ENCODE assay signal across 8 cellular contexts in genomic region chr14:25049559-25050493, GRCh38. TPM values are rescaled to one million over a fixed set of nuclear protein-coding genes. Genes with fewer than 3 reads are reported as not detected.
A peak's percentile ranks its signal among the peaks of the same experiment; 100 is the strongest.
DNase-seq lines count a peak whose midpoint lies in the region; ATAC-seq, FAIRE-seq and TF ChIP-seq lines count a peak whose summit lies in the region.

TSS of gene STXBP6 (minus strand) at chr14:25050147. CDS start at chr14:24974818, 75,329 bp downstream.

- no peak for FAIRE-seq in GM12891 (lab: Jason Lieb, UNC)

- H2AFZ ChIP-seq in IMR-90 (replicated peaks; ENCODE audit: low read length, poor library complexity) = peak within 1 kb of the TSS; percentile 87
- H2AFZ ChIP-seq in mesenchymal stem cell (ENCODE audit: low read depth, low read length) = peak within 1 kb of the TSS; percentile 72

- H3K4me1 ChIP-seq in IMR-90 (ENCODE audit: control insufficient read depth, insufficient read depth, low read length) = peaks cover 3% of the 10 kb centered on the region; the same call in 1 of the 2 replicates
- peaks cover 13% of the 10 kb centered on the region for H3K4me1 ChIP-seq in mesenchymal stem cell (ENCODE audit: control insufficient read depth, insufficient read depth, low read depth, low read length)
- peaks cover 27% of the 10 kb centered on the region for H3K4me1 ChIP-seq in suprapubic skin

- in situ Hi-C loops in IMR-90 (cut with MboI; ENCODE audit: low sequenced_read_pairs) = loop anchor here (5.0 kb wide), 1 partner anchor 72 kb away; no protein-coding TSS in a partner anchor

- H3K9ac ChIP-seq in IMR-90 (ENCODE audit: low read depth, low read length) (peak within 1 kb of the TSS; percentile 27; the same call in 1 of the 2 replicates), mesenchymal stem cell (ENCODE audit: low read length) (peak within 1 kb of the TSS; percentile 85)

- H3K18ac ChIP-seq in IMR-90 (ENCODE audit: low read depth, low read length) (no peak within 1 kb of the TSS), mesenchymal stem cell (ENCODE audit: low read depth in 1 of 2, low read length in 2 of 2) (peak within 1 kb of the TSS; percentile 75 to 78)

- H2BK20ac ChIP-seq in IMR-90 (ENCODE audit: low read depth, low read length) = no peak within 1 kb of the TSS

- CTCF ChIA-PET in AG04449 (lab: Yijun Ruan, JAX) (no interaction called here), IMR-90 (lab: Yijun Ruan, JAX) (no interaction called here)

- H3K79me1 ChIP-seq in IMR-90 (ENCODE audit: low read depth in 1 of 2, low read length in 2 of 2) = no peaks in the 10 kb centered on the region
- no peaks in the 10 kb centered on the region for H3K79me1 ChIP-seq in mesenchymal stem cell (replicated peaks; ENCODE audit: low read length, poor library complexity, severe bottlenecking)

- dilution Hi-C loops in IMR-90 (cut with HindIII; ENCODE audit: low sequenced_read_pairs, unreplicated experiment) = no loop called here

- peak within 1 kb of the TSS; percentile 23 to 98 for H2BK12ac ChIP-seq in mesenchymal stem cell (ENCODE audit: low read length in 2 of 2)

- H3K9me3 ChIP-seq in IMR-90 (ENCODE audit: control insufficient read depth, insufficient read depth, low read length) (no peaks in the 10 kb centered on the region), mesenchymal stem cell (ENCODE audit: control insufficient read depth, low read length) (no peaks in the 10 kb centered on the region), suprapubic skin (no peaks in the 10 kb centered on the region)

- H2BK15ac ChIP-seq in IMR-90 (ENCODE audit: low read depth, low read length) = no peak within 1 kb of the TSS
- H2BK15ac ChIP-seq in mesenchymal stem cell (ENCODE audit: low read depth, poor library complexity, severe bottlenecking) = peak within 1 kb of the TSS; percentile 80

- peaks cover 3% of the 10 kb centered on the region; the same call in 1 of the 2 replicates for H3K9me1 ChIP-seq in IMR-90 (ENCODE audit: insufficient read depth, low read length)

- H3K14ac ChIP-seq in IMR-90 (replicated peaks; ENCODE audit: low read depth, low read length) (0 out of 2 replicates have a peak within 1 kb of the TSS, but pooled peaks have one; percentile 0), mesenchymal stem cell (ENCODE audit: low read length in 2 of 2) (peak within 1 kb of the TSS in 1 of 2 experiments; percentile 80)

- H2AK5ac ChIP-seq in IMR-90 (ENCODE audit: low read depth, low read length) (no peak within 1 kb of the TSS), mesenchymal stem cell (ENCODE audit: low read length, severe bottlenecking) (no peak within 1 kb of the TSS)

- TF ChIP-seq POLR2A in GM12891 (IDR thresholded peaks at IDR 0.05; ENCODE audit: low read depth, low read length) (no peak), IMR-90 (IDR thresholded peaks at IDR 0.05; ENCODE audit: low read depth, low read length) (no peak), erythroblast (IDR thresholded peaks at IDR 0.05; ENCODE audit: low read length) (no peak), suprapubic skin (IDR thresholded peaks at IDR 0.05) (peak in 1 of 2 donors; percentile 27)

- H3K36me3 ChIP-seq in IMR-90 (ENCODE audit: control insufficient read depth, insufficient read depth, low read length) (no peaks in the 10 kb centered on the region), mesenchymal stem cell (ENCODE audit: control insufficient read depth in 1 of 2, insufficient read depth in 2 of 2, low read depth in 1 of 2, low read length in 2 of 2) (no peaks in the 10 kb centered on the region), suprapubic skin (no peaks in the 10 kb centered on the region)

- TF ChIP-seq EP300 in suprapubic skin (IDR thresholded peaks at IDR 0.05) = no peak

- H3K4me2 ChIP-seq in IMR-90 (ENCODE audit: low read depth, low read length) (peak within 1 kb of the TSS; percentile 87), mesenchymal stem cell (ENCODE audit: low read length, poor library complexity, severe bottlenecking) (peak within 1 kb of the TSS; percentile 95)

- H2BK5ac ChIP-seq in IMR-90 (ENCODE audit: low read depth, low read length, poor library complexity, severe bottlenecking) (no peak within 1 kb of the TSS), mesenchymal stem cell (ENCODE audit: low read depth, low read length, poor library complexity, severe bottlenecking) (no peak within 1 kb of the TSS)

- H3K4ac ChIP-seq in IMR-90 (ENCODE audit: low read depth, low read length) (no peak within 1 kb of the TSS), mesenchymal stem cell (ENCODE audit: low read depth in 1 of 2, low read length in 2 of 2) (peak within 1 kb of the TSS in 1 of 2 experiments; percentile 35)

- peaks cover 1% of the 10 kb centered on the region; the same call in 1 of the 2 replicates for H3K27me3 ChIP-seq in IMR-90 (ENCODE audit: control insufficient read depth, insufficient read depth, low read length)
- peaks cover 6 to 38% of the 10 kb centered on the region in 2 experiments for H3K27me3 ChIP-seq in mesenchymal stem cell (ENCODE audit: control insufficient read depth in 1 of 2, insufficient read depth in 1 of 2, low read length in 2 of 2)
- peaks cover 8% of the 10 kb centered on the region for H3K27me3 ChIP-seq in suprapubic skin

- H3K27ac ChIP-seq in IMR-90 (ENCODE audit: insufficient read depth, low read length) = peak within 1 kb of the TSS; percentile 22; the same call in 1 of the 2 replicates
- no peak within 1 kb of the TSS for H3K27ac ChIP-seq in mesenchymal stem cell (ENCODE audit: low read length, poor library complexity, severe bottlenecking)
- peak within 1 kb of the TSS; percentile 92 for H3K27ac ChIP-seq in suprapubic skin

- no TSS peak for BruUV-seq in IMR-90 (replicated peaks; lab: Mats Ljungman, UMichigan)

- intact Hi-C loops in IMR-90 (cut with micrococcal nuclease) = loop anchor here (1.0 to 5.0 kb wide), 3 partner anchors 82 to 148 kb away; no protein-coding TSS in a partner anchor

- no peak within 1 kb of the TSS for H4K5ac ChIP-seq in IMR-90 (ENCODE audit: low read depth, low read length)

- H2BK120ac ChIP-seq in IMR-90 (ENCODE audit: low read depth, low read length) = 0 out of 2 replicates have a peak within 1 kb of the TSS, but pooled peaks have one; percentile 7
- peak within 1 kb of the TSS; percentile 34 for H2BK120ac ChIP-seq in mesenchymal stem cell (ENCODE audit: low read depth, low read length)

- DNase-seq in AG04449 (ENCODE audit: low read depth, low spot score) = no peak
- DNase-seq in GM12891 (ENCODE audit: insufficient read length, low spot score) = peak; percentile 22
- peak; percentile 65 for DNase-seq in IMR-90
- DNase-seq in T1000 (lab: John Stamatoyannopoulos, UW) = peak; percentile 41
- peak; percentile 27 to 29 for DNase-seq in erythroblast (lab: John Stamatoyannopoulos, UW)
- peak; percentile 64 for DNase-seq in mesenchymal stem cell
- DNase-seq in suprapubic skin (ENCODE audit: low spot score in 2 of 2) = peak in 1 of 2 donors; percentile 80
- DNase-seq in NK-92 (lab: John Stamatoyannopoulos, UW; ENCODE audit: unreplicated experiment) = no peak

- POLR2A ChIA-PET in AG04449 (lab: Yijun Ruan, JAX) (no interaction called here), IMR-90 (lab: Charles Lee; ENCODE audit: unreplicated experiment) (no interaction called here)

- H4K91ac ChIP-seq in IMR-90 (ENCODE audit: insufficient read depth, low read depth, low read length) = no peak within 1 kb of the TSS; the same call in 1 of the 2 replicates
- peak within 1 kb of the TSS; percentile 75 for H4K91ac ChIP-seq in mesenchymal stem cell (ENCODE audit: low read length)

- H3K23ac ChIP-seq in IMR-90 (ENCODE audit: low read depth, low read length) (peak within 1 kb of the TSS; percentile 39), mesenchymal stem cell (ENCODE audit: low read length in 2 of 2) (peak within 1 kb of the TSS in 1 of 2 experiments; percentile 23)

- H2AK9ac ChIP-seq in IMR-90 (replicated peaks; ENCODE audit: low read depth, low read length, poor library complexity) = peak within 1 kb of the TSS; percentile 75

- no peak for TF ChIP-seq RAD21 in IMR-90 (IDR thresholded peaks at IDR 0.05; ENCODE audit: low read length)

- peak; percentile 88 for ATAC-seq in IMR-90 (ENCODE audit: low read depth)

- TF ChIP-seq CTCF in AG04449 (IDR thresholded peaks at IDR 0.05; ENCODE audit: insufficient read depth, low read length, missing control alignments) (no peak), IMR-90 (conservative IDR thresholded peaks at IDR 0.05; ENCODE audit: low read depth, low read length) (no peak), suprapubic skin (IDR thresholded peaks at IDR 0.05) (no peak)

- WGBS in IMR-90 (ENCODE audit: extremely low coverage in 2 of 2, insufficient read length in 1 of 2), 2 experiments = 2% methylated on average over 22 of the region's 96 CpGs; no CpG with 5 or more reads in 1 of the 2 experiments
- under 1% methylated on average over 75 of the region's 96 CpGs for WGBS in mesenchymal stem cell
- WGBS in suprapubic skin = under 1% methylated on average over 48 of the region's 96 CpGs

- H3K4me3 ChIP-seq in AG04449 (ENCODE audit: low read depth, low read length) (peak within 1 kb of the TSS; percentile 43), IMR-90 (ENCODE audit: insufficient read depth, low read depth, low read length) (peak within 1 kb of the TSS; percentile 84), mesenchymal stem cell (ENCODE audit: insufficient read depth in 1 of 2, low read depth in 1 of 2, low read length in 2 of 2) (peak within 1 kb of the TSS; percentile 51 to 89), suprapubic skin (peak within 1 kb of the TSS; percentile 65)

- no peak within 1 kb of the TSS for H3K56ac ChIP-seq in IMR-90 (ENCODE audit: extremely low read depth, insufficient read depth, low read length)

- H4K8ac ChIP-seq in IMR-90 (ENCODE audit: low read depth in 2 of 2, low read length in 2 of 2) (no peak within 1 kb of the TSS; a peak in 1 of 4 replicates), mesenchymal stem cell (ENCODE audit: low read length) (peak within 1 kb of the TSS; percentile 72)

- H4K20me1 ChIP-seq in IMR-90 (ENCODE audit: insufficient read depth, low read length) = no peaks in the 10 kb centered on the region; the same call in 1 of the 2 replicates

TF ChIP-seq in GM12891, 5 proteins besides CTCF, POLR2A, EP300 and RAD21 (continues in another document):
- no peak for TF ChIP-seq TAF1 (IDR thresholded peaks at IDR 0.05; ENCODE audit: low read depth, low read length)
- TF ChIP-seq POLR2AphosphoS5 (IDR thresholded peaks at IDR 0.05; ENCODE audit: low read depth, low read length) = no peak
- TF ChIP-seq POU2F2 (IDR thresholded peaks at IDR 0.05; ENCODE audit: low read depth, low read length) = no peak

TF ChIP-seq in IMR-90, 13 proteins besides CTCF, POLR2A, EP300 and RAD21 (continues in another document):
- no peak; the same call in 1 of the 2 replicates for TF ChIP-seq MXI1 (IDR thresholded peaks at IDR 0.05; ENCODE audit: borderline replicate concordance, low read depth, low read length)

RNA-seq across cellular contexts. Expression of gene STXBP6, which starts in this region (rescaled TPM):
- polyA plus RNA-seq in GM12891 (2012; ENCODE audit: low read depth, missing spikeins) = not detected
- total RNA-seq in IMR-90 (2012; rRNA removed) = 14.3 and 15.6 TPM in 2 replicates
- polyA plus RNA-seq in IMR-90 (2012; rRNA removed) = 12.1 and 14.2 TPM in 2 replicates
- polyA plus RNA-seq in IMR-90 (2012; cell fraction: cytosol; rRNA removed) = 4.6 and 6.2 TPM in 2 replicates
- polyA plus RNA-seq in IMR-90 (2012; cell fraction: nucleus; rRNA removed; ENCODE audit: low replicate concordance) = 2.9 and 10.0 TPM in 2 replicates
- 9.7 TPM for polyA plus RNA-seq in mesenchymal stem cell (2013, experiment 1 of 2)
- polyA plus RNA-seq in mesenchymal stem cell (2013, experiment 2 of 2) = 11.0 TPM
- 10 to 100 TPM; 34.9 to 62.1 (median 45.5) TPM for total RNA-seq in suprapubic skin

Comparison
In these comparisons a context has a peak if more than half of its experiments do, and no peak if none do; other contexts are left out.
1. DNase-seq: peak in GM12891 (single experiment), IMR-90 (single experiment), T1000 (single experiment), erythroblast (2 of 2) and mesenchymal stem cell (single experiment); none in AG04449 (single experiment) and NK-92 (single experiment).
2. Peak in every context shown above with its lines, with median percentiles within 50 percentile points of each other: H3K4me3 ChIP-seq.